15 cellular contexts compared by ENCODE assay signal in genomic region chr12:122724641-122725243, GRCh38. TPM values are rescaled to one million over a fixed set of nuclear protein-coding genes. Genes with fewer than 3 reads are reported as not detected.
A peak's percentile ranks its signal among the peaks of the same experiment; 100 is the strongest.
DNase-seq lines count a peak whose midpoint lies in the region; ATAC-seq, FAIRE-seq and TF ChIP-seq lines count a peak whose summit lies in the region.
"Had no signal": no experiment of that assay in that cellular context is flagged by ENCODE, and none has a peak within 500 bp of the region (broad histone marks: within the 10 kb centered on the region; RNA-seq: fewer than 3 reads in every experiment).

No MANE protein-coding gene starts in this region.

- H3K9ac ChIP-seq in parathyroid adenoma = no peak overlapping the region

- H3K79me2 ChIP-seq in parathyroid adenoma = peaks cover 27% of the 10 kb centered on the region

- no peak overlapping the region for H3K4me3 ChIP-seq in RWPE2 (ENCODE audit: severe bottlenecking)
- no peak overlapping the region for H3K4me3 ChIP-seq in parathyroid adenoma (ENCODE audit: low read depth, low read length)
- no peak overlapping the region for H3K4me3 ChIP-seq in HAP-1
- H3K4me3 ChIP-seq: cardiac muscle cell, esophagus squamous epithelium, transverse colon had no signal

- peak; percentile 40 for FAIRE-seq in GM12891 (lab: Jason Lieb, UNC)

- H3K27ac ChIP-seq in RWPE2 (ENCODE audit: poor library complexity, severe bottlenecking) (peak overlapping the region; percentile 81), parathyroid adenoma (peak overlapping the region; percentile 99)
- H3K27ac ChIP-seq: cardiac muscle cell, transverse colon had no signal

- no peak for TF ChIP-seq POLR2A in GM12891 (IDR thresholded peaks at IDR 0.05; ENCODE audit: low read depth, low read length)

- no peak for TF ChIP-seq CTCF in RWPE2 (IDR thresholded peaks at IDR 0.05; ENCODE audit: poor library complexity, severe bottlenecking)
- no peak for TF ChIP-seq CTCF in parathyroid adenoma (IDR thresholded peaks at IDR 0.05)
- no peak for TF ChIP-seq CTCF in GM13976 (IDR thresholded peaks at IDR 0.05; ENCODE audit: borderline replicate concordance, control extremely low read depth, extremely low read depth, insufficient read depth, missing control alignments)

- H3K9me3 ChIP-seq in RWPE2 (ENCODE audit: severe bottlenecking) (no peaks in the 10 kb centered on the region), parathyroid adenoma (ENCODE audit: control insufficient read depth, low read length) (no peaks in the 10 kb centered on the region), HAP-1 (no peaks in the 10 kb centered on the region)
- H3K9me3 ChIP-seq: esophagus squamous epithelium, transverse colon had no signal

- H3K4me1 ChIP-seq in RWPE2 (ENCODE audit: insufficient read depth, poor library complexity, severe bottlenecking) (peaks cover 31% of the 10 kb centered on the region), parathyroid adenoma (peaks cover 37% of the 10 kb centered on the region), HAP-1 (peaks cover 8% of the 10 kb centered on the region)
- H3K4me1 ChIP-seq: transverse colon had no signal

- peak; percentile 39 for ATAC-seq in HG02759 (IDR thresholded peaks at IDR 0.05; ENCODE audit: unreplicated experiment)
- ATAC-seq in RWPE2 (ENCODE audit: low read depth) = no peak
- ATAC-seq: Right ventricle myocardium inferior had no signal

- H3K36me3 ChIP-seq in RWPE2 (ENCODE audit: low read depth) (no peaks in the 10 kb centered on the region), parathyroid adenoma (ENCODE audit: control insufficient read depth, insufficient read depth, low read length) (no peaks in the 10 kb centered on the region), HAP-1 (replicated peaks) (no peaks in the 10 kb centered on the region)
- H3K36me3 ChIP-seq: cardiac muscle cell, esophagus squamous epithelium, transverse colon had no signal

- no peak for DNase-seq in GM12891 (ENCODE audit: insufficient read length, low spot score)
- no peak for DNase-seq in RWPE2 (ENCODE audit: low spot score)
- DNase-seq in HAP-1 (ENCODE audit: low spot score in 2 of 2) = no peak
- DNase-seq in NK-92 treated with Interleukin-12 subunit alpha and Interleukin-12 subunit beta, amount 100 ng/mL, for 24 hours (lab: John Stamatoyannopoulos, UW) = no peak
- no peak for DNase-seq in CD1c-positive myeloid dendritic cell (ENCODE audit: extremely low spot score)
- DNase-seq in GM13976 (ENCODE audit: low spot score) = no peak
- DNase-seq: esophagus squamous epithelium; NCI-H1436 treated with DMSO at 0.1 percent for 48 hours; stimulated activated naive CD4-positive, alpha-beta T cell treated with Interleukin-2 at 50 U/mL for 16 hours; transverse colon had no signal

- H2AFZ ChIP-seq in parathyroid adenoma = no peak overlapping the region

- H3K27me3 ChIP-seq in RWPE2 (ENCODE audit: insufficient read depth, poor library complexity, severe bottlenecking) (no peaks in the 10 kb centered on the region), parathyroid adenoma (ENCODE audit: control insufficient read depth, insufficient read depth, low read length) (no peaks in the 10 kb centered on the region), HAP-1 (ENCODE audit: low read depth) (no peaks in the 10 kb centered on the region; the same call in 1 of the 2 replicates)
- H3K27me3 ChIP-seq: cardiac muscle cell, transverse colon had no signal

- in situ Hi-C loops in HAP-1 (cut with MboI; ENCODE audit: low sequenced_read_pairs) (no loop called here), GM13976 (cut with MboI; ENCODE audit: low sequenced_read_pairs, unreplicated experiment) (no loop called here)

- H3K4me2 ChIP-seq in parathyroid adenoma (ENCODE audit: low read length) = peak overlapping the region; percentile 76

TF ChIP-seq in GM12891, 5 proteins besides CTCF, POLR2A, EP300 and RAD21:
- peak; percentile 89 for TF ChIP-seq PAX5 (IDR thresholded peaks at IDR 0.05; ENCODE audit: insufficient read depth, low read length, severe bottlenecking)
- no peak for TF ChIP-seq POU2F2 (IDR thresholded peaks at IDR 0.05; ENCODE audit: low read depth, low read length)
- no peak for TF ChIP-seq TAF1 (IDR thresholded peaks at IDR 0.05; ENCODE audit: low read depth, low read length)

RNA-seq across cellular contexts. Expression of gene HCAR1, which starts 5.9 kb away (rescaled TPM):
- 0.54 TPM for polyA plus RNA-seq in GM12891 (2012; ENCODE audit: low read depth, missing spikeins)
- polyA plus RNA-seq: cardiac muscle cell, neural cell had no signal

RNA-seq across cellular contexts. Expression of gene HCAR3, which starts 8.1 kb away (rescaled TPM):
- polyA plus RNA-seq in GM12891 (2012; ENCODE audit: low read depth, missing spikeins) = 0.58 TPM
- polyA plus RNA-seq: cardiac muscle cell, neural cell had no signal

RNA-seq across cellular contexts. Expression of gene HCAR2, which starts 21.6 kb away (rescaled TPM):
- polyA plus RNA-seq in GM12891 (2012; ENCODE audit: low read depth, missing spikeins) = 0.13 TPM
- polyA plus RNA-seq: cardiac muscle cell, neural cell had no signal

RNA-seq across cellular contexts. Expression of gene DENR, which starts 27.9 kb away (rescaled TPM):
- polyA plus RNA-seq in GM12891 (2012; ENCODE audit: low read depth, missing spikeins) = 39.3 TPM

RNA-seq across cellular contexts. Expression of gene CCDC62, which starts 49.6 kb away (rescaled TPM):
- 0.17 TPM for polyA plus RNA-seq in GM12891 (2012; ENCODE audit: low read depth, missing spikeins)
